ENCODE assay signal across 11 cellular contexts in genomic region chr10:100655760-100656421, GRCh38.
A peak's percentile ranks its signal among the peaks of the same experiment; 100 is the strongest.
DNase-seq lines count a peak whose midpoint lies in the region; ATAC-seq and TF ChIP-seq lines count a peak whose summit lies in the region.
"Had no signal": no experiment of that assay in that cellular context is flagged by ENCODE, and none has a peak within 500 bp of the region (broad histone marks: within the 10 kb centered on the region; RNA-seq: fewer than 3 reads in every experiment).

No MANE protein-coding gene starts in this region.

- H3K27ac ChIP-seq in suprapubic skin = no peak overlapping the region
- H3K27ac ChIP-seq: BLaER1 treated with 17β-estradiol and CSF1 and Interleukin-3, amounts not matched to agents 10 nM and 100 nM; stomach; VCaP had no signal

- no peak for TF ChIP-seq EP300 in suprapubic skin (IDR thresholded peaks at IDR 0.05)

- no peak overlapping the region for H3K27ac Mint-ChIP-seq in activated naive CD4-positive, alpha-beta T cell treated with anti-CD3 and anti-CD28 coated beads, Interleukin-2, amount 10 ng/mL, durations not matched to agents 7 days and 5 days
- no peak overlapping the region for H3K27ac Mint-ChIP-seq in activated CD8-positive, alpha-beta T cell treated with anti-CD3 and anti-CD28 coated beads, Interleukin-2, amount 10 ng/mL, durations not matched to agents 7 days and 5 days
- H3K27ac Mint-ChIP-seq in immature natural killer cell = no peak overlapping the region

- POLR2A ChIA-PET in activated CD8-positive, alpha-beta T cell treated with anti-CD3 and anti-CD28 coated beads, Interleukin-2, amount 10 ng/mL, durations not matched to agents 7 days and 5 days (lab: Charles Lee) = no interaction called here

- TF ChIP-seq POLR2A in suprapubic skin (IDR thresholded peaks at IDR 0.05) = no peak

- H3K4me3 ChIP-seq in suprapubic skin = peak overlapping the region; percentile 18
- H3K4me3 ChIP-seq: BLaER1 treated with 17β-estradiol and CSF1 and Interleukin-3, amounts not matched to agents 10 nM and 100 nM had no signal

- no peak for TF ChIP-seq CTCF in suprapubic skin (IDR thresholded peaks at IDR 0.05)

- H3K36me3 ChIP-seq in suprapubic skin = no peaks in the 10 kb centered on the region
- H3K36me3 ChIP-seq: BLaER1 treated with 17β-estradiol and CSF1 and Interleukin-3, amounts not matched to agents 10 nM and 100 nM; stomach had no signal

- H3K36me3 Mint-ChIP-seq in activated naive CD4-positive, alpha-beta T cell treated with anti-CD3 and anti-CD28 coated beads, Interleukin-2, amount 10 ng/mL, durations not matched to agents 7 days and 5 days = peaks cover 11% of the 10 kb centered on the region
- peaks cover 10% of the 10 kb centered on the region for H3K36me3 Mint-ChIP-seq in activated CD8-positive, alpha-beta T cell treated with anti-CD3 and anti-CD28 coated beads, Interleukin-2, amount 10 ng/mL, durations not matched to agents 7 days and 5 days (ENCODE audit: low read depth)
- peaks cover 0 to 7% (median 4%) of the 10 kb centered on the region in 3 donors for H3K36me3 Mint-ChIP-seq in immature natural killer cell

- no peaks in the 10 kb centered on the region for H3K9me3 Mint-ChIP-seq in activated naive CD4-positive, alpha-beta T cell treated with anti-CD3 and anti-CD28 coated beads, Interleukin-2, amount 10 ng/mL, durations not matched to agents 7 days and 5 days
- no peaks in the 10 kb centered on the region for H3K9me3 Mint-ChIP-seq in activated CD8-positive, alpha-beta T cell treated with anti-CD3 and anti-CD28 coated beads, Interleukin-2, amount 10 ng/mL, durations not matched to agents 7 days and 5 days (ENCODE audit: insufficient read depth)
- peaks cover 0 to 9% (median under 1%) of the 10 kb centered on the region in 6 donors for H3K9me3 Mint-ChIP-seq in immature natural killer cell

- peak overlapping the region; percentile 53 for H3K4me3 Mint-ChIP-seq in activated naive CD4-positive, alpha-beta T cell treated with anti-CD3 and anti-CD28 coated beads, Interleukin-2, amount 10 ng/mL, durations not matched to agents 7 days and 5 days
- H3K4me3 Mint-ChIP-seq in activated CD8-positive, alpha-beta T cell treated with anti-CD3 and anti-CD28 coated beads, Interleukin-2, amount 10 ng/mL, durations not matched to agents 7 days and 5 days = peak overlapping the region; percentile 58
- H3K4me3 Mint-ChIP-seq in immature natural killer cell = peak overlapping the region; percentile 71 to 93 (median 90)

- peak; percentile 24 for DNase-seq in activated naive CD4-positive, alpha-beta T cell treated with anti-CD3 and anti-CD28 coated beads, Interleukin-2, amount 10 ng/mL, durations not matched to agents 7 days and 5 days
- DNase-seq in activated naive CD4-positive, alpha-beta T cell treated with anti-CD3 and anti-CD28 coated beads, Interleukin-2, amount 50 U/mL, for 16 hours = no peak
- DNase-seq in activated CD8-positive, alpha-beta T cell treated with anti-CD3 and anti-CD28 coated beads, Interleukin-2, amount 10 ng/mL, durations not matched to agents 7 days and 5 days = peak; percentile 24
- DNase-seq in immature natural killer cell (no peak), suprapubic skin (ENCODE audit: low spot score in 2 of 2) (no peak), NCI-H146 treated with DMSO at 0.1 percent for 48 hours (lab: John Stamatoyannopoulos, UW; ENCODE audit: unreplicated experiment) (no peak)
- DNase-seq: stomach had no signal

- H3K9me3 ChIP-seq in suprapubic skin = no peaks in the 10 kb centered on the region

- CTCF ChIA-PET in activated naive CD4-positive, alpha-beta T cell treated with anti-CD3 and anti-CD28 coated beads, Interleukin-2, amount 10 ng/mL, durations not matched to agents 7 days and 5 days (lab: Charles Lee) = no interaction called here
- CTCF ChIA-PET in activated CD8-positive, alpha-beta T cell treated with anti-CD3 and anti-CD28 coated beads, Interleukin-2, amount 10 ng/mL, durations not matched to agents 7 days and 5 days (lab: Charles Lee) = no interaction called here

- H3K4me1 ChIP-seq in suprapubic skin = peaks cover 41% of the 10 kb centered on the region

- ATAC-seq in activated CD8-positive, alpha-beta T cell treated with anti-CD3 and anti-CD28 coated beads, Interleukin-2, amount 10 ng/mL, durations not matched to agents 7 days and 5 days = no peak
- ATAC-seq in GM18502 (IDR thresholded peaks at IDR 0.05; ENCODE audit: poor library complexity, unreplicated experiment) (no peak), HG02678 (IDR thresholded peaks at IDR 0.05; ENCODE audit: unreplicated experiment) (no peak)

- peaks cover 27% of the 10 kb centered on the region for H3K4me1 Mint-ChIP-seq in activated naive CD4-positive, alpha-beta T cell treated with anti-CD3 and anti-CD28 coated beads, Interleukin-2, amount 10 ng/mL, durations not matched to agents 7 days and 5 days
- H3K4me1 Mint-ChIP-seq in activated CD8-positive, alpha-beta T cell treated with anti-CD3 and anti-CD28 coated beads, Interleukin-2, amount 10 ng/mL, durations not matched to agents 7 days and 5 days (ENCODE audit: low read depth) = peaks cover 27% of the 10 kb centered on the region
- peaks cover 21 to 26% of the 10 kb centered on the region in 2 donors for H3K4me1 Mint-ChIP-seq in immature natural killer cell

- H3K27me3 ChIP-seq in suprapubic skin = peaks cover 91% of the 10 kb centered on the region

- WGBS in suprapubic skin = 3% methylated on average over 26 of the region's 45 CpGs

- H3K27me3 Mint-ChIP-seq in activated naive CD4-positive, alpha-beta T cell treated with anti-CD3 and anti-CD28 coated beads, Interleukin-2, amount 10 ng/mL, durations not matched to agents 7 days and 5 days = peaks cover 89% of the 10 kb centered on the region
- H3K27me3 Mint-ChIP-seq in activated CD8-positive, alpha-beta T cell treated with anti-CD3 and anti-CD28 coated beads, Interleukin-2, amount 10 ng/mL, durations not matched to agents 7 days and 5 days (ENCODE audit: low read depth) = peaks cover 72% of the 10 kb centered on the region
- H3K27me3 Mint-ChIP-seq in immature natural killer cell (ENCODE audit: low read depth in 3 of 3) = peaks cover 26 to 46% (median 39%) of the 10 kb centered on the region in 3 donors

Comparison
In these comparisons a context has a peak if more than half of its experiments do, and no peak if none do; other contexts are left out.
1. DNase-seq: peak in activated naive CD4-positive, alpha-beta T cell treated with anti-CD3 and anti-CD28 coated beads, Interleukin-2, amount 10 ng/mL, durations not matched to agents 7 days and 5 days (single experiment) and activated CD8-positive, alpha-beta T cell treated with anti-CD3 and anti-CD28 coated beads, Interleukin-2, amount 10 ng/mL, durations not matched to agents 7 days and 5 days (single experiment); none in activated naive CD4-positive, alpha-beta T cell treated with anti-CD3 and anti-CD28 coated beads, Interleukin-2, amount 50 U/mL, for 16 hours (single experiment), immature natural killer cell (0 of 3), suprapubic skin (0 of 2) and NCI-H146 treated with DMSO at 0.1 percent for 48 hours (single experiment).
2. Peak in every context shown above with its lines, with median percentiles within 50 percentile points of each other: H3K4me3 Mint-ChIP-seq.